9 cellular contexts compared by ENCODE assay signal in genomic region chr21:43609501-43610340, GRCh38. TPM values are rescaled to one million over a fixed set of nuclear protein-coding genes. Genes with fewer than 3 reads are reported as not detected.
DNase-seq lines count a peak whose midpoint lies in the region; ATAC-seq and TF ChIP-seq lines count a peak whose summit lies in the region.
"Had no signal": no experiment of that assay in that cellular context is flagged by ENCODE, and none has a peak within 500 bp of the region (broad histone marks: within the 10 kb centered on the region; RNA-seq: fewer than 3 reads in every experiment).

No MANE protein-coding gene starts in this region.

- H3K4me1 ChIP-seq in Caco-2: peaks cover 58% of the 10 kb centered on the region
- H3K4me1 ChIP-seq in lower lobe of right lung: peaks cover 31% of the 10 kb centered on the region

- peaks cover 10% of the 10 kb centered on the region for H3K36me3 Mint-ChIP-seq in Caco-2 (ENCODE audit: insufficient read depth, unreplicated experiment)
- no peaks in the 10 kb centered on the region for H3K36me3 Mint-ChIP-seq in activated naive CD8-positive, alpha-beta T cell treated with anti-CD3 and anti-CD28 coated beads, Interleukin-2, amount 50 U/mL, for 24 hours (ENCODE audit: low read depth)
- H3K36me3 Mint-ChIP-seq: CD8-positive, alpha-beta memory T cell had no signal

- no peaks in the 10 kb centered on the region for H3K27me3 Mint-ChIP-seq in Caco-2 (ENCODE audit: insufficient read depth, unreplicated experiment)
- no peaks in the 10 kb centered on the region for H3K27me3 Mint-ChIP-seq in activated naive CD8-positive, alpha-beta T cell treated with anti-CD3 and anti-CD28 coated beads, Interleukin-2, amount 50 U/mL, for 24 hours

- H3K36me3 ChIP-seq in Caco-2 (ENCODE audit: control insufficient read depth, insufficient read depth, low read length) (no peaks in the 10 kb centered on the region), lower lobe of right lung (no peaks in the 10 kb centered on the region)

- CTCF ChIA-PET in Caco-2 (lab: Charles Lee): no interaction called here

- no peaks in the 10 kb centered on the region for H3K9me3 Mint-ChIP-seq in Caco-2 (ENCODE audit: unreplicated experiment)
- H3K9me3 Mint-ChIP-seq in activated naive CD8-positive, alpha-beta T cell treated with anti-CD3 and anti-CD28 coated beads, Interleukin-2, amount 50 U/mL, for 24 hours: no peaks in the 10 kb centered on the region
- H3K9me3 Mint-ChIP-seq: CD8-positive, alpha-beta memory T cell had no signal

- H3K9me3 ChIP-seq in Caco-2 (0 out of 2 replicates have a peak, but pooled peaks cover 4% of the 10 kb centered on the region), lower lobe of right lung (no peaks in the 10 kb centered on the region)

- H3K27me3 ChIP-seq in Caco-2 (replicated peaks; ENCODE audit: control insufficient read depth, insufficient read depth, low read length) (no peaks in the 10 kb centered on the region), lower lobe of right lung (ENCODE audit: low read depth) (no peaks in the 10 kb centered on the region)

- POLR2A ChIA-PET in Caco-2 (lab: Charles Lee): no interaction called here

- peaks cover 22% of the 10 kb centered on the region for H3K4me1 Mint-ChIP-seq in Caco-2 (ENCODE audit: low read depth, unreplicated experiment)
- H3K4me1 Mint-ChIP-seq in activated naive CD8-positive, alpha-beta T cell treated with anti-CD3 and anti-CD28 coated beads, Interleukin-2, amount 50 U/mL, for 24 hours: peaks cover 2% of the 10 kb centered on the region
- H3K4me1 Mint-ChIP-seq: CD8-positive, alpha-beta memory T cell had no signal

- H3K4me3 ChIP-seq in Caco-2 (ENCODE audit: low read depth, low read length) (no peak overlapping the region), lower lobe of right lung (no peak overlapping the region)

- BruUV-seq in Caco-2 (replicated peaks; lab: Mats Ljungman, UMichigan): no TSS peak

- intact Hi-C loops in Caco-2 (cut with micrococcal nuclease; ENCODE audit: unreplicated experiment): no loop called here
- intact Hi-C loops in lower lobe of right lung (cut with DNase I): no loop called here

- no peak overlapping the region for H3K4me3 Mint-ChIP-seq in Caco-2 (ENCODE audit: unreplicated experiment)
- H3K4me3 Mint-ChIP-seq in activated naive CD8-positive, alpha-beta T cell treated with anti-CD3 and anti-CD28 coated beads, Interleukin-2, amount 50 U/mL, for 24 hours: no peak overlapping the region
- H3K4me3 Mint-ChIP-seq: CD8-positive, alpha-beta memory T cell had no signal

- TF ChIP-seq CTCF in Caco-2 (IDR thresholded peaks at IDR 0.05; ENCODE audit: insufficient read depth in 1 of 2, low read depth in 1 of 2, low read length in 1 of 2, severe bottlenecking in 1 of 2, unreplicated experiment in 1 of 2) (no peak), lower lobe of right lung (IDR thresholded peaks at IDR 0.05) (no peak)

- no peak for DNase-seq in Caco-2
- DNase-seq in NCI-H187 treated with DMSO at 0.1 percent for 48 hours (lab: John Stamatoyannopoulos, UW): peak; percentile 77
- DNase-seq in amniotic epithelial cell (ENCODE audit: low read depth): peak; percentile 88
- DNase-seq in lower lobe of right lung: no peak
- DNase-seq in RKO (ENCODE audit: low spot score): no peak
- no peak for DNase-seq in activated naive CD8-positive, alpha-beta T cell treated with anti-CD3 and anti-CD28 coated beads, Interleukin-2, amount 50 U/mL, for 24 hours
- DNase-seq: CD8-positive, alpha-beta memory T cell had no signal

- ATAC-seq in lower lobe of right lung: peak; percentile 59 to 65
- ATAC-seq in GM18868 (IDR thresholded peaks at IDR 0.05; ENCODE audit: unreplicated experiment): no peak
- ATAC-seq in activated naive CD8-positive, alpha-beta T cell treated with anti-CD3 and anti-CD28 coated beads, Interleukin-2, amount 50 U/mL, for 24 hours: no peak
- ATAC-seq in GM21786 (IDR thresholded peaks at IDR 0.05; ENCODE audit: unreplicated experiment): no peak

- H3K27ac Mint-ChIP-seq in Caco-2 (ENCODE audit: unreplicated experiment): peak overlapping the region; percentile 95
- H3K27ac Mint-ChIP-seq in activated naive CD8-positive, alpha-beta T cell treated with anti-CD3 and anti-CD28 coated beads, Interleukin-2, amount 50 U/mL, for 24 hours: no peak overlapping the region

- H3K27ac ChIP-seq in lower lobe of right lung: no peak overlapping the region

RNA-seq across cellular contexts. Expression of gene HSF2BP, which starts 49.6 kb away (rescaled TPM):
- 10.9 and 11.9 TPM in 2 replicates for total RNA-seq in Caco-2 (2022)
- 0.32 TPM for total RNA-seq in lower lobe of right lung

RNA-seq across cellular contexts. Expression of gene RRP1B, which starts 49.6 kb away (rescaled TPM):
- total RNA-seq in Caco-2 (2022) (49.5 and 52.3 TPM in 2 replicates), lower lobe of right lung (18.1 TPM)

Comparison
In these comparisons a context has a peak if more than half of its experiments do, and no peak if none do; other contexts are left out.
1. DNase-seq: peak in NCI-H187 treated with DMSO at 0.1 percent for 48 hours (single experiment) and amniotic epithelial cell (single experiment); none in Caco-2 (0 of 2), lower lobe of right lung (single experiment), RKO (single experiment) and activated naive CD8-positive, alpha-beta T cell treated with anti-CD3 and anti-CD28 coated beads, Interleukin-2, amount 50 U/mL, for 24 hours (single experiment).
2. ATAC-seq: peak in lower lobe of right lung (2 of 2); none in GM18868 (single experiment), activated naive CD8-positive, alpha-beta T cell treated with anti-CD3 and anti-CD28 coated beads, Interleukin-2, amount 50 U/mL, for 24 hours (single experiment) and GM21786 (single experiment).